Comparison of ENCODE assay signal across 17 cellular contexts in genomic region chr2:39069890-39070289, GRCh38.
"Had no signal": no experiment of that assay in that cellular context is flagged by ENCODE, and none has a peak within 500 bp of the region (broad histone marks: within the 10 kb centered on the region; RNA-seq: fewer than 3 reads in every experiment).

No MANE protein-coding gene starts in this region.

- H3K27me3 Mint-ChIP-seq: progenitor cell of endocrine pancreas had no signal

- DNase-seq: activated CD4-positive, alpha-beta T cell treated with anti-CD3 and anti-CD28 coated beads, Interleukin-2, amount 50 U/mL, for 1 hour; activated naive CD4-positive, alpha-beta T cell treated with Interleukin-2 at 50 U/mL for 16 hours; activated T-cell treated with anti-CD3 and anti-CD28 coated beads, Interleukin-2, amount 50 U/mL, for 1 hour; amniotic stem cell; caudate nucleus; colonic mucosa; kidney; left ventricle myocardium inferior; occipital lobe; SIG-M5; stimulated activated CD4-positive, alpha-beta T cell treated with anti-CD3 and anti-CD28 coated beads, Interleukin-4, amount 100 ng/mL, for 24 hours; stomach; testis; upper lobe of right lung had no signal

- H3K9me3 Mint-ChIP-seq: WTC11 had no signal

- H3K4me3 Mint-ChIP-seq: nephron, WTC11 had no signal

- H3K27ac Mint-ChIP-seq: nephron, progenitor cell of endocrine pancreas had no signal

- ATAC-seq: upper lobe of right lung had no signal
